ENCODE assay signal across 16 cellular contexts in the genomic region with DNA sequence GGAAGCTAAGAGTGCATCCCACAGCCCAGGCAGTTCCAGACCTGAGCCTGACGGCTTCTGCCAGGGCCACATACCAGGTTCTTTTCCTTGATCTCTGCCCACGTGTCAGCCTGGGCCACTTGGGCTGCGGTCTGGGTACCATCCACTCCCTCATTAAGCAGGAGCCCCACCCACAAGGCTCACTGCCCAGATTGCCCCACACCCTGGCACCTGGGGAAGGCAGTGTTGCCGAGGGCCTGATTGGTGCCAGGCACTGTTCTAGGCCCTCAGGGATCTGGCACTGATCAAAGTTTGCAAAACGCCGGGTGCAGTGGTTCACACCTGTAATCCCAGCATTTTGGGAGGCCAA. TPM values are rescaled to one million over a fixed set of nuclear protein-coding genes. Genes with fewer than 3 reads are reported as not detected.
DNase-seq lines count a peak whose midpoint lies in the region; ATAC-seq and TF ChIP-seq lines count a peak whose summit lies in the region.
"Had no signal": no experiment of that assay in that cellular context is flagged by ENCODE, and none has a peak within 500 bp of the region (broad histone marks: within the 10 kb centered on the region; RNA-seq: fewer than 3 reads in every experiment).

No MANE protein-coding gene starts in this region.

- H3K4me3 ChIP-seq in adipocyte (ENCODE audit: low read length) (no peak overlapping the region), gastrocnemius medialis (no peak overlapping the region)
- H3K4me3 ChIP-seq: GM12878 had no signal

- no peak for DNase-seq in activated naive CD8-positive, alpha-beta T cell treated with anti-CD3 and anti-CD28 coated beads for 36 hours
- DNase-seq in activated naive CD8-positive, alpha-beta T cell treated with anti-CD3 and anti-CD28 coated beads, Interleukin-2, amount 50 U/mL, for 24 hours: no peak
- no peak for DNase-seq in adipocyte (ENCODE audit: low read depth)
- DNase-seq in memory B cell (ENCODE audit: low spot score in 2 of 2): no peak
- DNase-seq in type B pancreatic cell (ENCODE audit: extremely low spot score, unreplicated experiment): no peak
- no peak for DNase-seq in gastrocnemius medialis
- no peak for DNase-seq in activated effector memory CD4-positive, alpha-beta T cell treated with Interleukin-2 at 50 U/mL for 16 hours
- DNase-seq in EL: no peak
- DNase-seq: DMS79, NCI-H1417 treated with DMSO at 0.1 percent for 48 hours had no signal

- peak overlapping the region; percentile 80 for H3K27ac Mint-ChIP-seq in activated naive CD8-positive, alpha-beta T cell treated with anti-CD3 and anti-CD28 coated beads for 36 hours
- H3K27ac Mint-ChIP-seq in activated naive CD8-positive, alpha-beta T cell treated with anti-CD3 and anti-CD28 coated beads, Interleukin-2, amount 50 U/mL, for 24 hours: no peak overlapping the region
- peak overlapping the region; percentile 88 for H3K27ac Mint-ChIP-seq in memory B cell
- H3K27ac Mint-ChIP-seq in type B pancreatic cell: peak overlapping the region; percentile 77

- H3K4me1 ChIP-seq in adipocyte (ENCODE audit: control insufficient read depth, insufficient read depth, low read length) (peaks cover 32% of the 10 kb centered on the region), gastrocnemius medialis (peaks cover 14 to 15% of the 10 kb centered on the region in 2 donors)

- no peak for ATAC-seq in activated naive CD8-positive, alpha-beta T cell treated with anti-CD3 and anti-CD28 coated beads, Interleukin-2, amount 50 U/mL, for 24 hours
- no peak for ATAC-seq in memory B cell (ENCODE audit: low read depth)
- ATAC-seq in gastrocnemius medialis: no peak

- H3K9me3 ChIP-seq in adipocyte (ENCODE audit: control insufficient read depth, low read length): no peaks in the 10 kb centered on the region
- H3K9me3 ChIP-seq in gastrocnemius medialis: no peaks in the 10 kb centered on the region

- no peaks in the 10 kb centered on the region for H3K27me3 ChIP-seq in adipocyte (replicated peaks; ENCODE audit: control insufficient read depth, insufficient read depth, low read length)
- H3K27me3 ChIP-seq in gastrocnemius medialis: no peaks in the 10 kb centered on the region

- TF ChIP-seq POLR2A in gastrocnemius medialis (IDR thresholded peaks at IDR 0.05): no peak

- no peaks in the 10 kb centered on the region for H3K27me3 Mint-ChIP-seq in activated naive CD8-positive, alpha-beta T cell treated with anti-CD3 and anti-CD28 coated beads for 36 hours
- H3K27me3 Mint-ChIP-seq in activated naive CD8-positive, alpha-beta T cell treated with anti-CD3 and anti-CD28 coated beads, Interleukin-2, amount 50 U/mL, for 24 hours: no peaks in the 10 kb centered on the region
- no peaks in the 10 kb centered on the region for H3K27me3 Mint-ChIP-seq in memory B cell
- no peaks in the 10 kb centered on the region for H3K27me3 Mint-ChIP-seq in type B pancreatic cell

- peaks cover 47% of the 10 kb centered on the region for H3K4me1 Mint-ChIP-seq in activated naive CD8-positive, alpha-beta T cell treated with anti-CD3 and anti-CD28 coated beads for 36 hours
- H3K4me1 Mint-ChIP-seq in activated naive CD8-positive, alpha-beta T cell treated with anti-CD3 and anti-CD28 coated beads, Interleukin-2, amount 50 U/mL, for 24 hours: peaks cover 50% of the 10 kb centered on the region
- peaks cover 52% of the 10 kb centered on the region for H3K4me1 Mint-ChIP-seq in memory B cell
- H3K4me1 Mint-ChIP-seq in type B pancreatic cell (ENCODE audit: unreplicated experiment): peaks cover 8% of the 10 kb centered on the region

- no peak overlapping the region for H3K27ac ChIP-seq in gastrocnemius medialis

- TF ChIP-seq CTCF in type B pancreatic cell (conservative IDR thresholded peaks at IDR 0.05): no peak
- TF ChIP-seq CTCF in gastrocnemius medialis (IDR thresholded peaks at IDR 0.05 in 4 of 5, conservative IDR thresholded peaks at IDR 0.05 in 1 of 5): no peak

- H3K4me3 Mint-ChIP-seq in activated naive CD8-positive, alpha-beta T cell treated with anti-CD3 and anti-CD28 coated beads for 36 hours: no peak overlapping the region
- no peak overlapping the region for H3K4me3 Mint-ChIP-seq in activated naive CD8-positive, alpha-beta T cell treated with anti-CD3 and anti-CD28 coated beads, Interleukin-2, amount 50 U/mL, for 24 hours
- H3K4me3 Mint-ChIP-seq in memory B cell (no peak overlapping the region), type B pancreatic cell (no peak overlapping the region)
- H3K4me3 Mint-ChIP-seq: H9 had no signal

- H3K36me3 ChIP-seq in adipocyte (ENCODE audit: control insufficient read depth, insufficient read depth, low read length, severe bottlenecking) (peaks cover 29% of the 10 kb centered on the region), gastrocnemius medialis (peaks cover 0 to 51% of the 10 kb centered on the region in 2 donors)

- peaks cover 17% of the 10 kb centered on the region for H3K36me3 Mint-ChIP-seq in activated naive CD8-positive, alpha-beta T cell treated with anti-CD3 and anti-CD28 coated beads for 36 hours
- peaks cover 14% of the 10 kb centered on the region for H3K36me3 Mint-ChIP-seq in activated naive CD8-positive, alpha-beta T cell treated with anti-CD3 and anti-CD28 coated beads, Interleukin-2, amount 50 U/mL, for 24 hours (ENCODE audit: low read depth)
- H3K36me3 Mint-ChIP-seq in memory B cell (peaks cover 14% of the 10 kb centered on the region), type B pancreatic cell (peaks cover 4% of the 10 kb centered on the region)

- intact Hi-C loops in gastrocnemius medialis (cut with DNase I; ENCODE audit: low total_unique reads): no loop called here

- H3K9ac ChIP-seq in adipocyte (ENCODE audit: low read length): peak overlapping the region; percentile 24

- no peaks in the 10 kb centered on the region for H3K9me3 Mint-ChIP-seq in activated naive CD8-positive, alpha-beta T cell treated with anti-CD3 and anti-CD28 coated beads for 36 hours
- no peaks in the 10 kb centered on the region for H3K9me3 Mint-ChIP-seq in activated naive CD8-positive, alpha-beta T cell treated with anti-CD3 and anti-CD28 coated beads, Interleukin-2, amount 50 U/mL, for 24 hours
- no peaks in the 10 kb centered on the region for H3K9me3 Mint-ChIP-seq in memory B cell
- H3K9me3 Mint-ChIP-seq in type B pancreatic cell: no peaks in the 10 kb centered on the region
- H3K9me3 Mint-ChIP-seq: H9 had no signal

- in situ Hi-C loops in gastrocnemius medialis (cut with MboI; ENCODE audit: low sequenced_read_pairs in 4 of 4): loop anchor here in 2 of 4 donors (10.0 kb wide), 2 partner anchors 61 to 71 kb away; a partner anchor contains a TSS

RNA-seq across cellular contexts. Expression of a gene that starts 15.4 kb away (rescaled TPM):
- 10 to 100 TPM; 56.3 to 61.9 TPM for total RNA-seq in activated naive CD8-positive, alpha-beta T cell treated with anti-CD3 and anti-CD28 coated beads for 36 hours
- total RNA-seq in type B pancreatic cell (ENCODE audit: low replicate concordance) (71.8 and 80.2 TPM in 2 replicates), gastrocnemius medialis (10 to 100 TPM; 39.0 to 48.8 (median 45.0) TPM)

RNA-seq across cellular contexts. Expression of a gene that starts 15.5 kb away (rescaled TPM):
- 100 to 1,000 TPM in 1 of 2 experiments, 10 to 100 TPM in 1; 90.8 to 103 TPM for total RNA-seq in activated naive CD8-positive, alpha-beta T cell treated with anti-CD3 and anti-CD28 coated beads for 36 hours
- total RNA-seq in type B pancreatic cell (ENCODE audit: low replicate concordance) (30.0 and 31.1 TPM in 2 replicates), gastrocnemius medialis (1 to 10 TPM in 3 of 4 donors, not detected in 1; 1.1 to 1.8 (median 1.6) TPM)

RNA-seq across cellular contexts. Expression of a gene that starts 34.5 kb away (rescaled TPM):
- total RNA-seq in activated naive CD8-positive, alpha-beta T cell treated with anti-CD3 and anti-CD28 coated beads for 36 hours: 10 to 100 TPM; 41.4 to 42.5 TPM
- 15.6 and 30.2 TPM in 2 replicates for total RNA-seq in type B pancreatic cell (ENCODE audit: low replicate concordance)
- total RNA-seq in gastrocnemius medialis: 10 to 100 TPM; 10.3 to 28.7 (median 16.6) TPM

RNA-seq across cellular contexts. Expression of a gene that starts 44.1 kb away (rescaled TPM):
- not detected for total RNA-seq in activated naive CD8-positive, alpha-beta T cell treated with anti-CD3 and anti-CD28 coated beads for 36 hours
- total RNA-seq in type B pancreatic cell (ENCODE audit: low replicate concordance): 2.6 and 8.7 TPM in 2 replicates
- not detected for total RNA-seq in gastrocnemius medialis
- total RNA-seq: cardiac septum, H9, HT1080, SK-MEL-5, ureter had no signal

RNA-seq across cellular contexts. Expression of a gene that starts 51.4 kb away (rescaled TPM):
- 100 to 1,000 TPM; 166 to 171 TPM for total RNA-seq in activated naive CD8-positive, alpha-beta T cell treated with anti-CD3 and anti-CD28 coated beads for 36 hours
- total RNA-seq in type B pancreatic cell (ENCODE audit: low replicate concordance) (1.8 and 235 TPM in 2 replicates), gastrocnemius medialis (1,000 to 10,000 TPM in 3 of 4 donors, 100 to 1,000 TPM in 1; 561 to 1,888 (median 1,101) TPM)

Comparison
In these comparisons a context has a peak if more than half of its experiments do, and no peak if none do; other contexts are left out.
1. RNA of a gene that starts 15.5 kb away (total RNA-seq): 90.8 to 103 TPM in activated naive CD8-positive, alpha-beta T cell treated with anti-CD3 and anti-CD28 coated beads for 36 hours and 30.0 to 31.1 TPM in type B pancreatic cell; 1.1 to 1.8 TPM in gastrocnemius medialis; every median in the first group is over 10 times any median in the second.